Comparison of ENCODE assay signal across 31 cellular contexts in the genomic region with DNA sequence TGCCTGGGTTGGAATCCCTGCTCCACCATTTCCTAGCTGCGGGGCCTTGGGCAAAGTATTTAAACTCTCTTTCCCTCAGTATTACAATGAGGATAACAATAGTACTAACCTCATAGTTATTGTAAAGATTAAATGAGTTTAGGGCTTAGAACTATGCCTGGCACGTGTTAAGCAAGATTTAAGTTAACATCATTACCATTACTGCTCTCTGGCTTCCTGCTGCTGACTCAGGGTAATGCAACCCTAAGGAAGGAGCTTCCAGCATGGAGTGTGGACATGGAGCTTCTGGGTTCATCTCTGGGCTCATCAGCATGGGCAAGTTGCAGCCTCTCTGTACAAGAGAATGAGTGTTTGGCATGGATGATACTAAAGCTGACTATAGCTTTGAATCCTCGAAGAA.
"Had no signal": no experiment of that assay in that cellular context is flagged by ENCODE, and none has a peak within 500 bp of the region (broad histone marks: within the 10 kb centered on the region; RNA-seq: fewer than 3 reads in every experiment).

No MANE protein-coding gene starts in this region.

- H3K36me3 Mint-ChIP-seq: activated naive CD8-positive, alpha-beta T cell had no signal

- H3K27me3 Mint-ChIP-seq: activated CD4-positive, alpha-beta memory T cell treated with anti-CD3 and anti-CD28 coated beads, Interleukin-2, amount 10 ng/mL, durations not matched to agents 7 days and 5 days; activated CD4-positive, alpha-beta T cell treated with anti-CD3 and anti-CD28 coated beads, Interleukin-2, amount 10 ng/mL, durations not matched to agents 7 days and 5 days; activated naive CD8-positive, alpha-beta T cell; activated T-cell treated with anti-CD3 and anti-CD28 coated beads, Interleukin-2, amount 50 U/mL, for 24 hours; effector memory CD8-positive, alpha-beta T cell had no signal

- H3K27me3 ChIP-seq: body of pancreas, gastrocnemius medialis, heart left ventricle had no signal

- H3K4me3 Mint-ChIP-seq: activated CD4-positive, alpha-beta memory T cell treated with anti-CD3 and anti-CD28 coated beads, Interleukin-2, amount 10 ng/mL, durations not matched to agents 7 days and 5 days; activated CD4-positive, alpha-beta T cell treated with anti-CD3 and anti-CD28 coated beads, Interleukin-2, amount 10 ng/mL, durations not matched to agents 7 days and 5 days; activated naive CD8-positive, alpha-beta T cell; activated T-cell treated with anti-CD3 and anti-CD28 coated beads, Interleukin-2, amount 50 U/mL, for 24 hours; activated T-cell treated with anti-CD3 and anti-CD28 coated beads, Interleukin-2, amount 50 U/mL, for 72 hours; effector memory CD8-positive, alpha-beta T cell had no signal

- H3K36me3 ChIP-seq: gastrocnemius medialis, heart left ventricle had no signal

- H3K9me3 ChIP-seq: body of pancreas, gastrocnemius medialis, heart left ventricle had no signal

- FAIRE-seq: colon, endometrium, endothelial cell of umbilical vein had no signal

- H3K9me3 Mint-ChIP-seq: activated CD4-positive, alpha-beta memory T cell treated with anti-CD3 and anti-CD28 coated beads, Interleukin-2, amount 10 ng/mL, durations not matched to agents 7 days and 5 days; activated CD4-positive, alpha-beta T cell treated with anti-CD3 and anti-CD28 coated beads, Interleukin-2, amount 10 ng/mL, durations not matched to agents 7 days and 5 days; activated T-cell treated with anti-CD3 and anti-CD28 coated beads, Interleukin-2, amount 50 U/mL, for 24 hours had no signal

- H3K4me1 ChIP-seq: body of pancreas, gastrocnemius medialis, heart left ventricle had no signal

- H3K27ac ChIP-seq: body of pancreas, gastrocnemius medialis, heart left ventricle had no signal

- H3K4me1 Mint-ChIP-seq: activated CD4-positive, alpha-beta memory T cell treated with anti-CD3 and anti-CD28 coated beads, Interleukin-2, amount 10 ng/mL, durations not matched to agents 7 days and 5 days; activated CD4-positive, alpha-beta T cell treated with anti-CD3 and anti-CD28 coated beads, Interleukin-2, amount 10 ng/mL, durations not matched to agents 7 days and 5 days had no signal

- H3K27ac Mint-ChIP-seq: activated CD4-positive, alpha-beta memory T cell treated with anti-CD3 and anti-CD28 coated beads, Interleukin-2, amount 10 ng/mL, durations not matched to agents 7 days and 5 days; activated CD4-positive, alpha-beta T cell treated with anti-CD3 and anti-CD28 coated beads, Interleukin-2, amount 10 ng/mL, durations not matched to agents 7 days and 5 days; activated naive CD8-positive, alpha-beta T cell; activated T-cell treated with anti-CD3 and anti-CD28 coated beads, Interleukin-2, amount 50 U/mL, for 24 hours; activated T-cell treated with anti-CD3 and anti-CD28 coated beads, Interleukin-2, amount 50 U/mL, for 72 hours; effector memory CD8-positive, alpha-beta T cell had no signal

- DNase-seq: activated CD4-positive, alpha-beta memory T cell treated with anti-CD3 and anti-CD28 coated beads, Interleukin-2, amount 10 ng/mL, durations not matched to agents 7 days and 5 days; activated CD4-positive, alpha-beta T cell treated with anti-CD3 and anti-CD28 coated beads for 1 hour; activated CD4-positive, alpha-beta T cell treated with anti-CD3 and anti-CD28 coated beads for 4 hours; activated CD4-positive, alpha-beta T cell treated with anti-CD3 and anti-CD28 coated beads, Interleukin-2, amount 10 ng/mL, durations not matched to agents 7 days and 5 days; activated CD4-positive, alpha-beta T cell treated with anti-CD3 and anti-CD28 coated beads, Interleukin-2, amount 50 U/mL, for 4 hours; activated CD8-positive, alpha-beta memory T cell treated with anti-CD3 and anti-CD28 coated beads, Interleukin-2, amount 50 U/mL, for 48 hours; activated effector memory CD4-positive, alpha-beta T cell treated with Interleukin-2 at 50 U/mL for 16 hours; activated gamma-delta T cell treated with Interleukin-2 at 50 U/mL for 16 hours; activated naive CD4-positive, alpha-beta T cell treated with anti-CD3 and anti-CD28 coated beads, Interleukin-2, amount 50 U/mL, for 16 hours; activated naive CD4-positive, alpha-beta T cell treated with Interleukin-2 at 50 U/mL for 16 hours; activated T-cell treated with anti-CD3 and anti-CD28 coated beads for 4 hours; activated T-cell treated with anti-CD3 and anti-CD28 coated beads, Interleukin-2, amount 50 U/mL, for 24 hours; activated T-cell treated with anti-CD3 and anti-CD28 coated beads, Interleukin-2, amount 50 U/mL, for 72 hours; amniotic stem cell; anterior cingulate cortex; body of pancreas; caudate nucleus; cortex of kidney; dermis blood vessel endothelial cell; effector CD4-positive, alpha-beta T cell; effector memory CD8-positive, alpha-beta T cell; foreskin fibroblast; gastrocnemius medialis; glutamatergic neuron; heart left ventricle; T-helper 2 cell had no signal

- H3K4me3 ChIP-seq: body of pancreas, gastrocnemius medialis, heart left ventricle had no signal

- ATAC-seq: activated T-cell treated with anti-CD3 and anti-CD28 coated beads, Interleukin-2, amount 50 U/mL, for 72 hours; body of pancreas; effector memory CD8-positive, alpha-beta T cell; esophagus mucosa; gastrocnemius medialis; heart left ventricle had no signal
